Comparison of ENCODE assay signal across 19 cellular contexts in genomic region chr9:123418506-123418905, GRCh38.
DNase-seq lines count a peak whose midpoint lies in the region; ATAC-seq, FAIRE-seq and TF ChIP-seq lines count a peak whose summit lies in the region.
"Had no signal": no experiment of that assay in that cellular context is flagged by ENCODE, and none has a peak within 500 bp of the region (broad histone marks: within the 10 kb centered on the region; RNA-seq: fewer than 3 reads in every experiment).

No MANE protein-coding gene starts in this region.

- H3K36me3 Mint-ChIP-seq in activated CD4-positive, alpha-beta T cell treated with anti-CD3 and anti-CD28 coated beads, Interleukin-2, amount 10 ng/mL, durations not matched to agents 7 days and 5 days (ENCODE audit: low read depth): no peaks in the 10 kb centered on the region

- TF ChIP-seq POLR2A in Peyer's patch (IDR thresholded peaks at IDR 0.05) (no peak), sigmoid colon (IDR thresholded peaks at IDR 0.05) (no peak)

- no peak for ATAC-seq in left lung
- ATAC-seq: GM23338, PC-3 had no signal

- no peak for FAIRE-seq in D721Med (lab: Jason Lieb, UNC)
- FAIRE-seq: GM12891 had no signal

- intact Hi-C loops in left lung (cut with DNase I): no loop called here
- intact Hi-C loops in sigmoid colon (cut with DNase I): no loop called here

- peaks cover 2% of the 10 kb centered on the region for H3K4me1 Mint-ChIP-seq in activated CD4-positive, alpha-beta T cell treated with anti-CD3 and anti-CD28 coated beads, Interleukin-2, amount 10 ng/mL, durations not matched to agents 7 days and 5 days
- H3K4me1 Mint-ChIP-seq: B cell had no signal

- CTCF ChIA-PET in activated CD4-positive, alpha-beta T cell treated with anti-CD3 and anti-CD28 coated beads, Interleukin-2, amount 10 ng/mL, durations not matched to agents 7 days and 5 days (lab: Charles Lee): no interaction called here

- no peak for DNase-seq in activated CD4-positive, alpha-beta T cell treated with anti-CD3 and anti-CD28 coated beads, Interleukin-2, amount 10 ng/mL, durations not matched to agents 7 days and 5 days
- DNase-seq in activated CD4-positive, alpha-beta T cell treated with anti-CD3 and anti-CD28 coated beads for 4 hours: no peak
- DNase-seq in Peyer's patch: peak in 2 of 3 donors; percentile 33 to 42
- DNase-seq in left lung: peak; percentile 22 to 45
- DNase-seq in sigmoid colon: peak; percentile 40
- no peak for DNase-seq in AG08396 (ENCODE audit: low spot score)
- no peak for DNase-seq in RKO (ENCODE audit: low spot score)
- no peak for DNase-seq in D721Med (ENCODE audit: insufficient read length, low spot score)
- DNase-seq: 8988T; Calu3; CD4-positive, CD25-positive, alpha-beta regulatory T cell; KG1; NCI-H1694 treated with DMSO at 0.1 percent for 48 hours; NCI-H510A; NCI-H748 treated with DMSO at 0.1 percent for 48 hours; PC-3 had no signal

- POLR2A ChIA-PET in activated CD4-positive, alpha-beta T cell treated with anti-CD3 and anti-CD28 coated beads, Interleukin-2, amount 10 ng/mL, durations not matched to agents 7 days and 5 days (lab: Charles Lee): no interaction called here

- no peaks in the 10 kb centered on the region for H3K4me1 ChIP-seq in Peyer's patch
- H3K4me1 ChIP-seq in left lung: no peaks in the 10 kb centered on the region
- no peaks in the 10 kb centered on the region for H3K4me1 ChIP-seq in sigmoid colon

- 96% methylated on average over 10 of the region's 10 CpGs for WGBS in sigmoid colon, 2 donors

- H3K27ac Mint-ChIP-seq in activated CD4-positive, alpha-beta T cell treated with anti-CD3 and anti-CD28 coated beads, Interleukin-2, amount 10 ng/mL, durations not matched to agents 7 days and 5 days: peak overlapping the region; percentile 14
- H3K27ac Mint-ChIP-seq: B cell; CD4-positive, CD25-positive, alpha-beta regulatory T cell; GM23338 had no signal

- H3K36me3 ChIP-seq in Peyer's patch (peaks cover 0 to 36% (median 0%) of the 10 kb centered on the region in 3 donors), left lung (peaks cover 0 to 43% of the 10 kb centered on the region in 2 donors), sigmoid colon (peaks cover 0 to 31% (median 0%) of the 10 kb centered on the region in 4 donors)

- H3K9me3 Mint-ChIP-seq in activated CD4-positive, alpha-beta T cell treated with anti-CD3 and anti-CD28 coated beads, Interleukin-2, amount 10 ng/mL, durations not matched to agents 7 days and 5 days: no peaks in the 10 kb centered on the region
- H3K9me3 Mint-ChIP-seq: CD4-positive, CD25-positive, alpha-beta regulatory T cell; GM23338 had no signal

- H3K4me3 ChIP-seq in Peyer's patch (no peak overlapping the region), left lung (no peak overlapping the region), sigmoid colon (no peak overlapping the region)
- H3K4me3 ChIP-seq: GM23338 had no signal

- H3K27ac ChIP-seq in Peyer's patch: no peak overlapping the region
- H3K27ac ChIP-seq in left lung: no peak overlapping the region
- no peak overlapping the region for H3K27ac ChIP-seq in sigmoid colon

- H3K27me3 ChIP-seq in Peyer's patch (no peaks in the 10 kb centered on the region), left lung (no peaks in the 10 kb centered on the region), sigmoid colon (no peaks in the 10 kb centered on the region)

- no peak overlapping the region for H3K4me3 Mint-ChIP-seq in activated CD4-positive, alpha-beta T cell treated with anti-CD3 and anti-CD28 coated beads, Interleukin-2, amount 10 ng/mL, durations not matched to agents 7 days and 5 days
- H3K4me3 Mint-ChIP-seq: B cell; CD4-positive, CD25-positive, alpha-beta regulatory T cell; GM23338 had no signal

- TF ChIP-seq CTCF in Peyer's patch (IDR thresholded peaks at IDR 0.05): no peak
- TF ChIP-seq CTCF in left lung (IDR thresholded peaks at IDR 0.05): no peak
- TF ChIP-seq CTCF in sigmoid colon (IDR thresholded peaks at IDR 0.05): no peak
- no peak for TF ChIP-seq CTCF in D721Med (IDR thresholded peaks at IDR 0.05; ENCODE audit: insufficient read depth, missing control alignments)

- H3K9me3 ChIP-seq in Peyer's patch (no peaks in the 10 kb centered on the region), left lung (no peaks in the 10 kb centered on the region), sigmoid colon (no peaks in the 10 kb centered on the region)

- H3K27me3 Mint-ChIP-seq in activated CD4-positive, alpha-beta T cell treated with anti-CD3 and anti-CD28 coated beads, Interleukin-2, amount 10 ng/mL, durations not matched to agents 7 days and 5 days: no peaks in the 10 kb centered on the region
- H3K27me3 Mint-ChIP-seq: B cell; CD4-positive, CD25-positive, alpha-beta regulatory T cell had no signal

- TF ChIP-seq EP300 in sigmoid colon (IDR thresholded peaks at IDR 0.05): no peak

Comparison
In these comparisons a context has a peak if more than half of its experiments do, and no peak if none do; other contexts are left out.
1. DNase-seq: peak in Peyer's patch (2 of 3), left lung (2 of 2) and sigmoid colon (single experiment); none in activated CD4-positive, alpha-beta T cell treated with anti-CD3 and anti-CD28 coated beads, Interleukin-2, amount 10 ng/mL, durations not matched to agents 7 days and 5 days (single experiment), activated CD4-positive, alpha-beta T cell treated with anti-CD3 and anti-CD28 coated beads for 4 hours (0 of 2), AG08396 (single experiment), RKO (single experiment) and D721Med (single experiment).